ENCODE assay signal across 1 cellular context in the genomic region with DNA sequence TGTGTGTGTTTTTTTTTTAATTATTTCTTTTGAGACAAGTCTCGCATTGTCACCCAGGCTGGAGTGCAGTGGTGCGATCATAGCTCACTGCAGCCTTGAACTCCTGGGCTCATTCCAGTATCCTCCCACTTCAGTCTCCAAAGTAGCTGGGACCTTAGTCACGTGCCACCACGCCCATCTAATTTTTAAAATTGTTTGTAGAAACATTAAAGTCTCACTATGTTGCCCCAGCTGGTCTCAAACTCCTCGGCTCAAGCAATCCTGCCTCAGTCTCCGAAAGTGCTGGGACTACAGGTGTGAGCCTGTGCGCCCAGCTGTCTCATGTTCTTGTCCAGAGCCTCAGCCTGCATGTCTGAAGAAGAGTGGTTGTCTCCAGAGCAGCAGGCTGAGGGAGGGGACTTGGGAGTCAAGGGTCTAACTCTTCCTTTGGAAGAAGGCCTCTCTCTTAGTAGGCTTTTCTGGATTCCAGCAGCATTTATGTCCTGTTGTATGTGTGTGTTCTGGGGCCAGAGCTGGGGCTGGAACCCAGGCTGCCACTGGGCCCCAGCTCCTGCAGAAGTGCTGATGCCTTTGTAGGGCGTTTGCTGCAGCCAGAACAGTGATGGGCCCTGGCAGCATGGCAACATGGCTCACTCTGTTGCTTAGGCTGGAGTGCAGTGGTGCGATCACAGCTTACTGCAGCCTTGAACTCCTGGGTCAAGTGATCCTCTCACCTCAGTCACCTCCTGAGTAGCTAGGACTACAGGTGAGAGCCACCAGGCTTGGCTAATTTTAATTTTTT.
TF ChIP-seq lines count a peak whose summit lies in the region.

No MANE protein-coding gene starts in this region.

TF ChIP-seq in HepG2, 621 proteins besides CTCF, POLR2A, EP300 and RAD21 (continued from another document and continues in another):
- no peak for TF ChIP-seq IKZF5 (CRISPR knock-in tag; IDR thresholded peaks at IDR 0.05)
- no peak for TF ChIP-seq GZF1 (CRISPR knock-in tag; IDR thresholded peaks at IDR 0.05)
- TF ChIP-seq, protein P1, sequence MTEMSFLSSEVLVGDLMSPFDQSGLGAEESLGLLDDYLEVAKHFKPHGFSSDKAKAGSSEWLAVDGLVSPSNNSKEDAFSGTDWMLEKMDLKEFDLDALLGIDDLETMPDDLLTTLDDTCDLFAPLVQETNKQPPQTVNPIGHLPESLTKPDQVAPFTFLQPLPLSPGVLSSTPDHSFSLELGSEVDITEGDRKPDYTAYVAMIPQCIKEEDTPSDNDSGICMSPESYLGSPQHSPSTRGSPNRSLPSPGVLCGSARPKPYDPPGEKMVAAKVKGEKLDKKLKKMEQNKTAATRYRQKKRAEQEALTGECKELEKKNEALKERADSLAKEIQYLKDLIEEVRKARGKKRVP (CRISPR knock-in tag; IDR thresholded peaks at IDR 0.05): no peak
- TF ChIP-seq ZNF605 (CRISPR knock-in tag; IDR thresholded peaks at IDR 0.05): no peak
- no peak; the same call in 1 of the 2 replicates for TF ChIP-seq HOXA3 (CRISPR knock-in tag; IDR thresholded peaks at IDR 0.05)
- TF ChIP-seq SNAPC2 (CRISPR knock-in tag; IDR thresholded peaks at IDR 0.05): no peak
- TF ChIP-seq ZNF235 (CRISPR knock-in tag; IDR thresholded peaks at IDR 0.05; ENCODE audit: borderline replicate concordance): no peak
- TF ChIP-seq, protein P2, sequence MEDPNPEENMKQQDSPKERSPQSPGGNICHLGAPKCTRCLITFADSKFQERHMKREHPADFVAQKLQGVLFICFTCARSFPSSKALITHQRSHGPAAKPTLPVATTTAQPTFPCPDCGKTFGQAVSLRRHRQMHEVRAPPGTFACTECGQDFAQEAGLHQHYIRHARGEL (CRISPR knock-in tag; IDR thresholded peaks at IDR 0.05): no peak
- no peak for TF ChIP-seq E2F1 (CRISPR knock-in tag; IDR thresholded peaks at IDR 0.05)
- TF ChIP-seq SNAPC4 (CRISPR knock-in tag; IDR thresholded peaks at IDR 0.05): no peak
- TF ChIP-seq ZSCAN21 (CRISPR knock-in tag; IDR thresholded peaks at IDR 0.05; ENCODE audit: borderline replicate concordance): no peak
- no peak for TF ChIP-seq SIN3A (IDR thresholded peaks at IDR 0.05; ENCODE audit: borderline replicate concordance, low read depth, low read length)
- no peak for TF ChIP-seq STAT5B (CRISPR knock-in tag; IDR thresholded peaks at IDR 0.05)
- TF ChIP-seq ZNF772 (CRISPR knock-in tag; IDR thresholded peaks at IDR 0.05): no peak
- no peak for TF ChIP-seq FOSL2 (CRISPR knock-in tag; IDR thresholded peaks at IDR 0.05)
- TF ChIP-seq ESRRA (CRISPR knock-in tag; IDR thresholded peaks at IDR 0.05; ENCODE audit: low read depth): no peak
- no peak for TF ChIP-seq ZNF160 (CRISPR knock-in tag; IDR thresholded peaks at IDR 0.05)
- TF ChIP-seq TCF7L2 (IDR thresholded peaks at IDR 0.05; ENCODE audit: low read depth, low read length): no peak
- no peak for TF ChIP-seq ARNTL (CRISPR knock-in tag; IDR thresholded peaks at IDR 0.05)
- TF ChIP-seq TAF15 (IDR thresholded peaks at IDR 0.05; ENCODE audit: low read depth, low read length, poor library complexity, severe bottlenecking): no peak
- no peak for TF ChIP-seq NAIF1 (CRISPR knock-in tag; IDR thresholded peaks at IDR 0.05; ENCODE audit: borderline replicate concordance)
- no peak for TF ChIP-seq ZNF563 (CRISPR knock-in tag; IDR thresholded peaks at IDR 0.05)
- TF ChIP-seq DR1 (CRISPR knock-in tag; IDR thresholded peaks at IDR 0.05): no peak
- TF ChIP-seq, protein P3, sequence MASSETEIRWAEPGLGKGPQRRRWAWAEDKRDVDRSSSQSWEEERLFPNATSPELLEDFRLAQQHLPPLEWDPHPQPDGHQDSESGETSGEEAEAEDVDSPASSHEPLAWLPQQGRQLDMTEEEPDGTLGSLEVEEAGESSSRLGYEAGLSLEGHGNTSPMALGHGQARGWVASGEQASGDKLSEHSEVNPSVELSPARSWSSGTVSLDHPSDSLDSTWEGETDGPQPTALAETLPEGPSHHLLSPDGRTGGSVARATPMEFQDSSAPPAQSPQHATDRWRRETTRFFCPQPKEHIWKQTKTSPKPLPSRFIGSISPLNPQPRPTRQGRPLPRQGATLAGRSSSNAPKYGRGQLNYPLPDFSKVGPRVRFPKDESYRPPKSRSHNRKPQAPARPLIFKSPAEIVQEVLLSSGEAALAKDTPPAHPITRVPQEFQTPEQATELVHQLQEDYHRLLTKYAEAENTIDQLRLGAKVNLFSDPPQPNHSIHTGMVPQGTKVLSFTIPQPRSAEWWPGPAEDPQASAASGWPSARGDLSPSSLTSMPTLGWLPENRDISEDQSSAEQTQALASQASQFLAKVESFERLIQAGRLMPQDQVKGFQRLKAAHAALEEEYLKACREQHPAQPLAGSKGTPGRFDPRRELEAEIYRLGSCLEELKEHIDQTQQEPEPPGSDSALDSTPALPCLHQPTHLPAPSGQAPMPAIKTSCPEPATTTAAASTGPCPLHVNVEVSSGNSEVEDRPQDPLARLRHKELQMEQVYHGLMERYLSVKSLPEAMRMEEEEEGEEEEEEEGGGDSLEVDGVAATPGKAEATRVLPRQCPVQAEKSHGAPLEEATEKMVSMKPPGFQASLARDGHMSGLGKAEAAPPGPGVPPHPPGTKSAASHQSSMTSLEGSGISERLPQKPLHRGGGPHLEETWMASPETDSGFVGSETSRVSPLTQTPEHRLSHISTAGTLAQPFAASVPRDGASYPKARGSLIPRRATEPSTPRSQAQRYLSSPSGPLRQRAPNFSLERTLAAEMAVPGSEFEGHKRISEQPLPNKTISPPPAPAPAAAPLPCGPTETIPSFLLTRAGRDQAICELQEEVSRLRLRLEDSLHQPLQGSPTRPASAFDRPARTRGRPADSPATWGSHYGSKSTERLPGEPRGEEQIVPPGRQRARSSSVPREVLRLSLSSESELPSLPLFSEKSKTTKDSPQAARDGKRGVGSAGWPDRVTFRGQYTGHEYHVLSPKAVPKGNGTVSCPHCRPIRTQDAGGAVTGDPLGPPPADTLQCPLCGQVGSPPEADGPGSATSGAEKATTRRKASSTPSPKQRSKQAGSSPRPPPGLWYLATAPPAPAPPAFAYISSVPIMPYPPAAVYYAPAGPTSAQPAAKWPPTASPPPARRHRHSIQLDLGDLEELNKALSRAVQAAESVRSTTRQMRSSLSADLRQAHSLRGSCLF (CRISPR knock-in tag; IDR thresholded peaks at IDR 0.05; ENCODE audit: borderline replicate concordance): no peak
- TF ChIP-seq SPEN (CRISPR knock-in tag; IDR thresholded peaks at IDR 0.05; ENCODE audit: low read depth): no peak
- TF ChIP-seq ZNF7 (CRISPR knock-in tag; IDR thresholded peaks at IDR 0.05): no peak
- TF ChIP-seq NR3C1 (CRISPR knock-in tag; IDR thresholded peaks at IDR 0.05): no peak
- TF ChIP-seq PITX1 (CRISPR knock-in tag; IDR thresholded peaks at IDR 0.05): peak; percentile 26; the same call in 1 of the 2 replicates
- TF ChIP-seq, protein P4, sequence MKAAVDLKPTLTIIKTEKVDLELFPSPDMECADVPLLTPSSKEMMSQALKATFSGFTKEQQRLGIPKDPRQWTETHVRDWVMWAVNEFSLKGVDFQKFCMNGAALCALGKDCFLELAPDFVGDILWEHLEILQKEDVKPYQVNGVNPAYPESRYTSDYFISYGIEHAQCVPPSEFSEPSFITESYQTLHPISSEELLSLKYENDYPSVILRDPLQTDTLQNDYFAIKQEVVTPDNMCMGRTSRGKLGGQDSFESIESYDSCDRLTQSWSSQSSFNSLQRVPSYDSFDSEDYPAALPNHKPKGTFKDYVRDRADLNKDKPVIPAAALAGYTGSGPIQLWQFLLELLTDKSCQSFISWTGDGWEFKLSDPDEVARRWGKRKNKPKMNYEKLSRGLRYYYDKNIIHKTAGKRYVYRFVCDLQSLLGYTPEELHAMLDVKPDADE (CRISPR knock-in tag; IDR thresholded peaks at IDR 0.05): no peak
- TF ChIP-seq CENPBD1 (CRISPR knock-in tag; IDR thresholded peaks at IDR 0.05; ENCODE audit: borderline replicate concordance, low read depth): no peak
- peak; percentile 80; the same call in 1 of the 2 replicates for TF ChIP-seq ZNF83 (CRISPR knock-in tag; IDR thresholded peaks at IDR 0.05; ENCODE audit: borderline replicate concordance)
- no peak for TF ChIP-seq CCAR2 (optimal IDR thresholded peaks at IDR 0.05; ENCODE audit: low read depth, low read length)
- no peak for TF ChIP-seq ZBTB21 (CRISPR knock-in tag; IDR thresholded peaks at IDR 0.05)
- TF ChIP-seq ZMYM3 (CRISPR knock-in tag; IDR thresholded peaks at IDR 0.05): peak; percentile 19; the same call in 1 of the 2 replicates
- TF ChIP-seq TCF7 (IDR thresholded peaks at IDR 0.05; ENCODE audit: low read depth): no peak
- TF ChIP-seq CSRNP2 (CRISPR knock-in tag; conservative IDR thresholded peaks at IDR 0.05; ENCODE audit: low read depth): no peak
- TF ChIP-seq GLI4 (CRISPR knock-in tag; IDR thresholded peaks at IDR 0.05; ENCODE audit: borderline replicate concordance): no peak
- TF ChIP-seq PHF21A (CRISPR knock-in tag; IDR thresholded peaks at IDR 0.05): peak; percentile 31; the same call in 1 of the 2 replicates
- no peak for TF ChIP-seq ZFP41 (CRISPR knock-in tag; IDR thresholded peaks at IDR 0.05; ENCODE audit: borderline replicate concordance)
- TF ChIP-seq ZNF446 (CRISPR knock-in tag; IDR thresholded peaks at IDR 0.05): no peak
- TF ChIP-seq ELF1 (CRISPR knock-in tag; IDR thresholded peaks at IDR 0.05): no peak
- TF ChIP-seq SOX5 (CRISPR knock-in tag; IDR thresholded peaks at IDR 0.05; ENCODE audit: borderline replicate concordance): peak; percentile 30; the same call in 1 of the 2 replicates
- TF ChIP-seq ZNF232 (CRISPR knock-in tag; IDR thresholded peaks at IDR 0.05; ENCODE audit: borderline replicate concordance): no peak
- TF ChIP-seq PAF1 (CRISPR knock-in tag; IDR thresholded peaks at IDR 0.05): no peak
- no peak for TF ChIP-seq GLMP (CRISPR knock-in tag; IDR thresholded peaks at IDR 0.05; ENCODE audit: borderline replicate concordance)
- TF ChIP-seq BRD4 (CRISPR knock-in tag; IDR thresholded peaks at IDR 0.05): no peak
